Comparison of ENCODE assay signal across 31 cellular contexts in the genomic region with DNA sequence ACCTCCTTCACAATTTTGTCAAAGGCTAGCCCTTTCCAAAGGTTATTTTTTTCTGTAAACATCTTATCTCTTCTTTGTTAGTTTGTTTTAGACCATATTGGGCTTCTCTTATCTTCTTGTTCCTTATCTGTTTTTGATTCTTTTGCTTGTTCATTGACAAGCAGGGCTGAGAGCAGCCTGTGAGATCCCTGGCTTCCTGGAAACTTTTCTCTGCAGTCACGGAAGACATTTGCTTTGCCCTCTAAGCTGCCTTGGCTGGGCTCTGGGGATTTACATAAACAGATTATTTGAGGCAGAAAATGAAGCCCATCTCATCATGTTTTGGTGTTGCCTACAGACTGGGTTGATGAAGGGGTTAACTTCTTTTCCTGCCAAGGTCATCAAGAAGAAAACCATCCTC.
"Had no signal": no experiment of that assay in that cellular context is flagged by ENCODE, and none has a peak within 500 bp of the region (broad histone marks: within the 10 kb centered on the region; RNA-seq: fewer than 3 reads in every experiment).

No MANE protein-coding gene starts in this region.

- H3K4me1 ChIP-seq: adrenal gland, breast epithelium, SJCRH30 had no signal

- DNase-seq: activated CD4-positive, alpha-beta memory T cell treated with anti-CD3 and anti-CD28 coated beads, Interleukin-2, amount 10 ng/mL, durations not matched to agents 7 days and 5 days; activated CD4-positive, alpha-beta T cell treated with anti-CD3 and anti-CD28 coated beads for 36 hours; activated CD4-positive, alpha-beta T cell treated with anti-CD3 and anti-CD28 coated beads, Interleukin-2, amount 50 U/mL, for 1 hour; activated gamma-delta T cell treated with Interleukin-2 at 50 U/mL for 16 hours; activated naive CD4-positive, alpha-beta T cell treated with anti-CD3 and anti-CD28 coated beads, Interleukin-2, amount 50 U/mL, for 16 hours; activated naive CD8-positive, alpha-beta T cell treated with anti-CD3 and anti-CD28 coated beads, Interleukin-2, amount 10 ng/mL, durations not matched to agents 7 days and 5 days; activated T-cell treated with anti-CD3 and anti-CD28 coated beads for 4 hours; activated T-cell treated with anti-CD3 and anti-CD28 coated beads, Interleukin-2, amount 50 U/mL, for 48 hours; adrenal gland; anterior cingulate cortex; caudate nucleus; KG1; NCI-H1092; NCI-H1417; NCI-H2029; NCI-H2107; NCI-H2171 treated with DMSO at 0.1 percent for 48 hours; NCI-H226; NCI-H526; NCI-H774; NK-92 treated with Interleukin-12 subunit alpha and Interleukin-12 subunit beta, amount 100 ng/mL, for 24 hours; OCI-M1; Right ventricle myocardium superior; RPMI8226; SJCRH30; SK-N-SH; T-helper 1 cell; WERI-Rb-1 had no signal

- H3K27ac Mint-ChIP-seq: activated CD4-positive, alpha-beta memory T cell treated with anti-CD3 and anti-CD28 coated beads, Interleukin-2, amount 10 ng/mL, durations not matched to agents 7 days and 5 days; activated CD4-positive, alpha-beta T cell treated with anti-CD3 and anti-CD28 coated beads for 36 hours; activated naive CD8-positive, alpha-beta T cell treated with anti-CD3 and anti-CD28 coated beads, Interleukin-2, amount 10 ng/mL, durations not matched to agents 7 days and 5 days; activated T-helper 2 cell treated with anti-CD3 and anti-CD28 coated beads, Interferon-gamma antibody, Interleukin-2, Interleukin-4, amounts not matched to agents 10 μg/mL and 5 μg/mL and 100 μg/mL, durations not matched to agents 14 hours and 24 hours and 36 hours had no signal

- H3K36me3 ChIP-seq: adrenal gland, breast epithelium, SJCRH30, WERI-Rb-1 had no signal

- H3K27me3 ChIP-seq: adrenal gland, SJCRH30 had no signal

- H3K36me3 Mint-ChIP-seq: activated naive CD8-positive, alpha-beta T cell treated with anti-CD3 and anti-CD28 coated beads, Interleukin-2, amount 10 ng/mL, durations not matched to agents 7 days and 5 days had no signal

- H3K9me3 ChIP-seq: adrenal gland, breast epithelium, SJCRH30, SK-N-SH had no signal

- ATAC-seq: activated CD4-positive, alpha-beta T cell treated with anti-CD3 and anti-CD28 coated beads for 36 hours; Panc1 had no signal

- H3K27me3 Mint-ChIP-seq: activated CD4-positive, alpha-beta memory T cell treated with anti-CD3 and anti-CD28 coated beads, Interleukin-2, amount 10 ng/mL, durations not matched to agents 7 days and 5 days; activated CD4-positive, alpha-beta T cell treated with anti-CD3 and anti-CD28 coated beads for 36 hours; activated naive CD8-positive, alpha-beta T cell treated with anti-CD3 and anti-CD28 coated beads, Interleukin-2, amount 10 ng/mL, durations not matched to agents 7 days and 5 days had no signal

- H3K9me3 Mint-ChIP-seq: activated CD4-positive, alpha-beta memory T cell treated with anti-CD3 and anti-CD28 coated beads, Interleukin-2, amount 10 ng/mL, durations not matched to agents 7 days and 5 days; activated naive CD8-positive, alpha-beta T cell treated with anti-CD3 and anti-CD28 coated beads, Interleukin-2, amount 10 ng/mL, durations not matched to agents 7 days and 5 days; activated T-helper 2 cell treated with anti-CD3 and anti-CD28 coated beads, Interferon-gamma antibody, Interleukin-2, Interleukin-4, amounts not matched to agents 10 μg/mL and 5 μg/mL and 100 μg/mL, durations not matched to agents 14 hours and 24 hours and 36 hours had no signal

- H3K9ac ChIP-seq: SK-N-SH had no signal

- H3K27ac ChIP-seq: adrenal gland, breast epithelium, SJCRH30, WERI-Rb-1 had no signal

- H3K4me1 Mint-ChIP-seq: activated CD4-positive, alpha-beta memory T cell treated with anti-CD3 and anti-CD28 coated beads, Interleukin-2, amount 10 ng/mL, durations not matched to agents 7 days and 5 days; activated CD4-positive, alpha-beta T cell treated with anti-CD3 and anti-CD28 coated beads for 36 hours; activated naive CD8-positive, alpha-beta T cell treated with anti-CD3 and anti-CD28 coated beads, Interleukin-2, amount 10 ng/mL, durations not matched to agents 7 days and 5 days had no signal

- H3K4me3 Mint-ChIP-seq: activated CD4-positive, alpha-beta memory T cell treated with anti-CD3 and anti-CD28 coated beads, Interleukin-2, amount 10 ng/mL, durations not matched to agents 7 days and 5 days; activated CD4-positive, alpha-beta T cell treated with anti-CD3 and anti-CD28 coated beads for 36 hours; activated naive CD8-positive, alpha-beta T cell treated with anti-CD3 and anti-CD28 coated beads, Interleukin-2, amount 10 ng/mL, durations not matched to agents 7 days and 5 days had no signal

- H3K4me3 ChIP-seq: adrenal gland, breast epithelium, SJCRH30 had no signal
